Comparison of ENCODE assay signal across 8 cellular contexts in the genomic region with DNA sequence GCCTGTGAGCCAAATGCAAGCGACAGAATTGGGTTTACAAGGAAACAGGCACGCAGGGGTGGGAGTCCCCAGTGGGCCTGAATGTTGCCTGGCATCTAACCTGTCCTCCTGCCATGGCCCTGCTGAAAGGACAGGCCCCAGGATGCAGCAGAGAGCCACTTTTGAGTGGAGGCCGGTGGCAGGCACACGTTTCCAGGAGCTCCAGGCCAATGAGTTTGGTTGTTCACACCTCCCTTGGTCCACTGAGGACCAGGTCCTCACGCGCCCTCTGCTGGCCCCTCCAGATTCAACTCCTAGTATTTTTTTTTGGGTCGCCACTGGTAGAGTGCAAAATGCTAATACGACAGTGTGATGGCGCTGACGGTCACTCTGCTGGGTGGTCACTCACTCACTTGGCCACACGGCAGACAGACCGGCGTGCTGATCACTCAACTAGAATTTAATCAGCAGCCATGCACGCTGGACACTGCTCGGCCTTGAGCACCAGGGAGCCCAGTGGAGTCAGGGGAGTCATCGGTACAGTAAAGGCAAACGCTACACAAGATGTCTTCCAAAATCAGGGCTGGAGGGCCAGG.
DNase-seq lines count a peak whose midpoint lies in the region; ATAC-seq and TF ChIP-seq lines count a peak whose summit lies in the region.

No MANE protein-coding gene starts in this region.

- H3K4me3 ChIP-seq in DOHH2 (ENCODE audit: low read length) (no peak overlapping the region), PC-9 (no peak overlapping the region), fibroblast of villous mesenchyme (ENCODE audit: low read depth, low read length) (no peak overlapping the region)

- H3K4me2 ChIP-seq in DOHH2 (ENCODE audit: low read length) = peak overlapping the region; percentile 24
- no peak overlapping the region for H3K4me2 ChIP-seq in PC-9

- POLR2A ChIA-PET in PC-9 (lab: Charles Lee; ENCODE audit: unreplicated experiment) = no interaction called here

- H2AFZ ChIP-seq in PC-9 = no peak overlapping the region

- H3K4me1 ChIP-seq in DOHH2 (ENCODE audit: control insufficient read depth, low read length) (peaks cover 19% of the 10 kb centered on the region), PC-9 (replicated peaks; ENCODE audit: insufficient read depth) (no peaks in the 10 kb centered on the region)

- H3K27ac ChIP-seq in DOHH2 (ENCODE audit: low read depth, low read length) (no peak overlapping the region), PC-9 (no peak overlapping the region)

- intact Hi-C loops in PC-9 (cut with micrococcal nuclease; ENCODE audit: unreplicated experiment) = loop anchor here (1.0 to 10.0 kb wide), 5 partner anchors 252 to 829 kb away; a partner anchor contains a TSS
- intact Hi-C loops in posterior cingulate gyrus (cut with DNase I) = loop anchor here (1.0 kb wide), 1 partner anchor 252 kb away; no protein-coding TSS in a partner anchor

- peaks cover 12% of the 10 kb centered on the region for H3K4me1 Mint-ChIP-seq in activated T-cell treated with anti-CD3 and anti-CD28 coated beads, Interleukin-2, amount 50 U/mL, for 4 hours (ENCODE audit: low read depth)

- H4K20me1 ChIP-seq in DOHH2 (ENCODE audit: control insufficient read depth, insufficient read depth, low read depth, low read length) = no peaks in the 10 kb centered on the region
- no peaks in the 10 kb centered on the region for H4K20me1 ChIP-seq in PC-9 (ENCODE audit: insufficient read depth)

- BruUV-seq in PC-9 (replicated peaks; lab: Mats Ljungman, UMichigan) = no TSS peak

- peak; percentile 53 to 76 for DNase-seq in PC-9
- DNase-seq in activated T-cell treated with anti-CD3 and anti-CD28 coated beads, Interleukin-2, amount 50 U/mL, for 4 hours = peak; percentile 57
- peak; percentile 66 for DNase-seq in fibroblast of villous mesenchyme (ENCODE audit: low read depth)
- DNase-seq in posterior cingulate gyrus = peak in 9 of 10 donors; percentile 42 to 91 (median 54)
- no peak for DNase-seq in NCI-H128 (lab: John Stamatoyannopoulos, UW; ENCODE audit: unreplicated experiment)

- H3K9me3 ChIP-seq in DOHH2 (ENCODE audit: control insufficient read depth, insufficient read depth, low read length) (no peaks in the 10 kb centered on the region), PC-9 (ENCODE audit: insufficient read depth, low read depth) (no peaks in the 10 kb centered on the region)

- ATAC-seq in HG03432 (IDR thresholded peaks at IDR 0.05; ENCODE audit: unreplicated experiment) (peak; percentile 44), HG03159 (IDR thresholded peaks at IDR 0.05; ENCODE audit: unreplicated experiment) (no peak)
- ATAC-seq in activated T-cell treated with anti-CD3 and anti-CD28 coated beads, Interleukin-2, amount 50 U/mL, for 4 hours = peak; percentile 52 to 64

- peak; percentile 89 for TF ChIP-seq CTCF in DOHH2 (IDR thresholded peaks at IDR 0.05; ENCODE audit: low read depth, low read length, poor library complexity, severe bottlenecking)
- peak; percentile 87 for TF ChIP-seq CTCF in PC-9 (conservative IDR thresholded peaks at IDR 0.05)
- TF ChIP-seq CTCF in fibroblast of villous mesenchyme (IDR thresholded peaks at IDR 0.05; ENCODE audit: insufficient read depth, low read depth, low read length) = peak; percentile 71

- no peaks in the 10 kb centered on the region for H3F3A ChIP-seq in DOHH2 (ENCODE audit: control insufficient read depth, insufficient read depth)
- H3F3A ChIP-seq in PC-9 (ENCODE audit: insufficient read depth, low read depth) = peaks cover under 1% of the 10 kb centered on the region; the same call in 1 of the 2 replicates

- no peaks in the 10 kb centered on the region for H3K27me3 ChIP-seq in DOHH2 (ENCODE audit: control insufficient read depth, low read length)
- no peaks in the 10 kb centered on the region for H3K27me3 ChIP-seq in PC-9 (ENCODE audit: insufficient read depth, low read depth)

- no peaks in the 10 kb centered on the region for H3K36me3 ChIP-seq in DOHH2 (ENCODE audit: control insufficient read depth, low read length)
- no peaks in the 10 kb centered on the region for H3K36me3 ChIP-seq in PC-9 (ENCODE audit: low read depth)

- CTCF ChIA-PET in PC-9 (lab: Charles Lee) = interaction anchor here (0.7 kb wide), 1 partner anchor 13 kb away, joined by 3 read pairs; no protein-coding TSS in a partner anchor

- H3K79me2 ChIP-seq in DOHH2 (ENCODE audit: control insufficient read depth, low read length) (no peaks in the 10 kb centered on the region), PC-9 (ENCODE audit: low read depth) (no peaks in the 10 kb centered on the region)

- H3K9me2 ChIP-seq in DOHH2 (replicated peaks; ENCODE audit: control insufficient read depth, low read length) (no peaks in the 10 kb centered on the region), PC-9 (ENCODE audit: insufficient read depth) (no peaks in the 10 kb centered on the region)

- no peaks in the 10 kb centered on the region for H3K27me3 Mint-ChIP-seq in activated T-cell treated with anti-CD3 and anti-CD28 coated beads, Interleukin-2, amount 50 U/mL, for 4 hours (ENCODE audit: low read depth)

- H3K36me3 Mint-ChIP-seq in activated T-cell treated with anti-CD3 and anti-CD28 coated beads, Interleukin-2, amount 50 U/mL, for 4 hours (ENCODE audit: insufficient read depth) = no peaks in the 10 kb centered on the region

- H3K4me3 Mint-ChIP-seq in activated T-cell treated with anti-CD3 and anti-CD28 coated beads, Interleukin-2, amount 50 U/mL, for 4 hours = no peak overlapping the region

- H3K9me3 Mint-ChIP-seq in activated T-cell treated with anti-CD3 and anti-CD28 coated beads, Interleukin-2, amount 50 U/mL, for 4 hours = no peaks in the 10 kb centered on the region
